Comparison of ENCODE assay signal across 7 cellular contexts in genomic region chr1:206186826-206187225, GRCh38. TPM values are rescaled to one million over a fixed set of nuclear protein-coding genes. Genes with fewer than 3 reads are reported as not detected.
A peak's percentile ranks its signal among the peaks of the same experiment; 100 is the strongest.
DNase-seq lines count a peak whose midpoint lies in the region; ATAC-seq and TF ChIP-seq lines count a peak whose summit lies in the region.
"Not testable (repeated sequence)": the region's sequence is repeated elsewhere in the genome, so short reads cannot be mapped to it uniquely, and the experiment has no call there.

No MANE protein-coding gene starts in this region.

- TSS peak; percentile 67 for BruUV-seq in A673 (replicated peaks; lab: Mats Ljungman, UMichigan)
- not testable (repeated sequence) for BruUV-seq in PC-3 (replicated peaks; lab: Mats Ljungman, UMichigan)
- BruUV-seq in mammary epithelial cell (replicated peaks; lab: Mats Ljungman, UMichigan) = TSS peak; percentile 40

- not testable (repeated sequence) for DNase-seq in A673 (ENCODE audit: low spot score); mammary epithelial cell; left cardiac atrium; omental fat pad (ENCODE audit: low spot score)
- DNase-seq in Karpas-422 = peak; percentile 26
- DNase-seq in PC-3 = peak; percentile 1
- peak; percentile 13 for DNase-seq in amniotic epithelial cell (ENCODE audit: low read depth)

- not testable (repeated sequence) for H2AFZ ChIP-seq in Karpas-422 (ENCODE audit: low read length); PC-3 (ENCODE audit: low read length); mammary epithelial cell (ENCODE audit: low read depth, low read length)

- H3K9me3 ChIP-seq in A673 (ENCODE audit: low read depth, low read length, poor library complexity, severe bottlenecking); Karpas-422 (ENCODE audit: low read length); PC-3 (ENCODE audit: low read length); mammary epithelial cell (replicated peaks; ENCODE audit: insufficient read depth, low read length): not testable (repeated sequence)

- not testable (repeated sequence) for H3K4me2 ChIP-seq in Karpas-422 (ENCODE audit: low read depth, low read length, poor library complexity, severe bottlenecking); PC-3 (ENCODE audit: low read length); mammary epithelial cell (ENCODE audit: insufficient read depth, low read depth, low read length)

- H3K9ac ChIP-seq in Karpas-422 (ENCODE audit: low read length); PC-3 (ENCODE audit: low read length); mammary epithelial cell (ENCODE audit: insufficient read depth, low read length): not testable (repeated sequence)

- not testable (repeated sequence) for H3K27ac ChIP-seq in A673 (ENCODE audit: low read depth, low read length, poor library complexity, severe bottlenecking); Karpas-422 (ENCODE audit: low read length); PC-3 (ENCODE audit: low read length); mammary epithelial cell (ENCODE audit: insufficient read depth, low read depth, low read length)

- not testable (repeated sequence) for H3K4me1 ChIP-seq in A673 (ENCODE audit: insufficient read depth, low read length, poor library complexity, severe bottlenecking); Karpas-422 (ENCODE audit: low read length); PC-3 (ENCODE audit: insufficient read depth, low read length); mammary epithelial cell (ENCODE audit: insufficient read depth, low read length)

- not testable (repeated sequence) for H3K9me2 ChIP-seq in Karpas-422 (replicated peaks; ENCODE audit: insufficient read depth, low read length); PC-3 (replicated peaks; ENCODE audit: low read length)

- in situ Hi-C loops in mammary epithelial cell (cut with MboI; ENCODE audit: low sequenced_read_pairs in 2 of 2) = not testable (repeated sequence)

- not testable (repeated sequence) for H3F3A ChIP-seq in PC-3 (ENCODE audit: low read length, unreplicated experiment)

- H4K20me1 ChIP-seq in Karpas-422 (ENCODE audit: insufficient read depth, low read depth, low read length); PC-3 (ENCODE audit: low read length); mammary epithelial cell (ENCODE audit: insufficient read depth, low read length): not testable (repeated sequence)

- H3K4me3 ChIP-seq in A673 (ENCODE audit: low read depth, low read length, poor library complexity, severe bottlenecking); Karpas-422 (ENCODE audit: low read length); PC-3 (ENCODE audit: low read length); mammary epithelial cell (replicated peaks in 1 of 3; ENCODE audit: insufficient read depth in 1 of 3, low read depth in 2 of 3, low read length in 3 of 3): not testable (repeated sequence)

- CTCF ChIA-PET in A673 (lab: Charles Lee); PC-3 (lab: Charles Lee); mammary epithelial cell (lab: Charles Lee; ENCODE audit: low non-redundant PET): not testable (repeated sequence)

- not testable (repeated sequence) for ATAC-seq in PC-3
- ATAC-seq in left cardiac atrium (peak; percentile 12 to 84), omental fat pad (ENCODE audit: low FRiP score) (peak; percentile 57)

- POLR2A ChIA-PET in A673 (lab: Charles Lee; ENCODE audit: low non-redundant PET); PC-3 (lab: Charles Lee; ENCODE audit: unreplicated experiment): not testable (repeated sequence)

- H3K79me2 ChIP-seq in Karpas-422 (ENCODE audit: low read length); PC-3 (ENCODE audit: low read length); mammary epithelial cell (ENCODE audit: insufficient read depth, low read length): not testable (repeated sequence)

- dilution Hi-C loops in mammary epithelial cell (cut with HindIII; ENCODE audit: low sequenced_read_pairs) = not testable (repeated sequence)

- 100% methylated on average over 2 of the region's 4 CpGs for WGBS in mammary epithelial cell (ENCODE audit: low coverage, missing lambda C conversion rate)

- H3K36me3 ChIP-seq in A673 (ENCODE audit: insufficient read depth, low read length, poor library complexity, severe bottlenecking); Karpas-422 (ENCODE audit: insufficient read depth, low read length); PC-3 (ENCODE audit: low read depth, low read length); mammary epithelial cell (ENCODE audit: insufficient read depth, low read length): not testable (repeated sequence)

- not testable (repeated sequence) for H3K27me3 ChIP-seq in A673 (replicated peaks; ENCODE audit: insufficient read depth, low read depth, low read length, poor library complexity); Karpas-422 (ENCODE audit: low read length); PC-3 (ENCODE audit: low read length); mammary epithelial cell (ENCODE audit: insufficient read depth, low read length)

- intact Hi-C loops in A673 (cut with micrococcal nuclease; ENCODE audit: unreplicated experiment); PC-3 (cut with micrococcal nuclease); mammary epithelial cell (cut with micrococcal nuclease); left cardiac atrium (cut with DNase I): not testable (repeated sequence)

- not testable (repeated sequence) for TF ChIP-seq CTCF in A673 (conservative IDR thresholded peaks at IDR 0.05; ENCODE audit: low read depth, low read length); PC-3 (conservative IDR thresholded peaks at IDR 0.05; ENCODE audit: low read depth, low read length); mammary epithelial cell (conservative IDR thresholded peaks at IDR 0.05 in 1 of 2, IDR thresholded peaks at IDR 0.05 in 1 of 2; ENCODE audit: extremely low read depth in 1 of 2, insufficient read depth in 1 of 2, low read depth in 1 of 2, low read length in 2 of 2); omental fat pad (IDR thresholded peaks at IDR 0.05)

RNA-seq across cellular contexts. Expression of gene FAM72A, which starts 15.8 kb away (rescaled TPM):
- total RNA-seq in A673 (2021) = 20.6 and 22.4 TPM in 2 replicates
- total RNA-seq in Karpas-422 (2014; rRNA removed; shearing (Covaris generic); ENCODE audit: low replicate concordance) = 27.6 and 29.0 TPM in 2 replicates
- total RNA-seq in PC-3 (2014; rRNA removed) = 18.6 and 20.2 TPM in 2 replicates
- 1 to 10 TPM; 1.5 to 7.4 TPM for total RNA-seq in mammary epithelial cell
- 5.2 TPM for polyA plus RNA-seq in mammary epithelial cell
- 3.2 TPM for polyA minus RNA-seq in mammary epithelial cell
- 1 to 10 TPM; 1.5 to 2.0 TPM for total RNA-seq in left cardiac atrium
- total RNA-seq in omental fat pad = 1 to 10 TPM; 1.6 to 8.4 (median 3.7) TPM

RNA-seq across cellular contexts. Expression of gene SRGAP2, which starts 16.5 kb away (rescaled TPM):
- total RNA-seq in A673 (2021) (75.4 and 92.8 TPM in 2 replicates), PC-3 (2014; rRNA removed) (69.1 and 79.5 TPM in 2 replicates), mammary epithelial cell (10 to 100 TPM; 47.0 to 59.7 TPM), left cardiac atrium (10 to 100 TPM; 31.3 to 31.9 TPM), omental fat pad (100 to 1,000 TPM in 1 of 4 donors, 10 to 100 TPM in 3; 55.8 to 118 (median 67.3) TPM)
- total RNA-seq in Karpas-422 (2014; rRNA removed; shearing (Covaris generic); ENCODE audit: low replicate concordance) = 138 and 145 TPM in 2 replicates
- 7.1 TPM for polyA plus RNA-seq in mammary epithelial cell
- 65.7 TPM for polyA minus RNA-seq in mammary epithelial cell
